ENCODE assay signal across 8 cellular contexts in genomic region chr11:71453911-71454304, GRCh38. TPM values are rescaled to one million over a fixed set of nuclear protein-coding genes. Genes with fewer than 3 reads are reported as not detected.
DNase-seq lines count a peak whose midpoint lies in the region; ATAC-seq and TF ChIP-seq lines count a peak whose summit lies in the region.

No MANE protein-coding gene starts in this region.

- H3K27me3 ChIP-seq in OCI-LY3 (ENCODE audit: low read depth, low read length) = no peaks in the 10 kb centered on the region

- H3K4me3 Mint-ChIP-seq in Calu3 (ENCODE audit: low read depth, unreplicated experiment) = peak overlapping the region; percentile 96
- H3K4me3 Mint-ChIP-seq in osteocyte (ENCODE audit: unreplicated experiment) = peak overlapping the region; percentile 85

- H3K9me3 Mint-ChIP-seq in Calu3 (ENCODE audit: low read depth, unreplicated experiment) (no peaks in the 10 kb centered on the region), osteocyte (ENCODE audit: unreplicated experiment) (no peaks in the 10 kb centered on the region)

- H3K27ac Mint-ChIP-seq in Calu3 (ENCODE audit: unreplicated experiment) = no peak overlapping the region
- H3K27ac Mint-ChIP-seq in osteocyte (ENCODE audit: unreplicated experiment) = peak overlapping the region; percentile 70

- TF ChIP-seq CTCF in Calu3 (IDR thresholded peaks at IDR 0.05; ENCODE audit: unreplicated experiment) = no peak
- no peak for TF ChIP-seq CTCF in OCI-LY3 (IDR thresholded peaks at IDR 0.05; ENCODE audit: low read depth, low read length)
- no peak for TF ChIP-seq CTCF in osteocyte (IDR thresholded peaks at IDR 0.05)

- no peak for ATAC-seq in HG03432 (IDR thresholded peaks at IDR 0.05; ENCODE audit: unreplicated experiment)

- DNase-seq in Calu3 (no peak), epithelial cell of prostate (ENCODE audit: low read depth, low spot score) (no peak), osteocyte (ENCODE audit: extremely low spot score, unreplicated experiment) (no peak), Ammon's horn (ENCODE audit: low spot score) (no peak), NCI-H1930 (lab: John Stamatoyannopoulos, UW) (no peak), GM03348 (ENCODE audit: low spot score) (no peak)

- H3K9me3 ChIP-seq in OCI-LY3 (ENCODE audit: insufficient read depth, low read length) = no peaks in the 10 kb centered on the region

- H2AFZ ChIP-seq in OCI-LY3 (ENCODE audit: low read depth, low read length) = no peak overlapping the region

- peaks cover 22% of the 10 kb centered on the region for H3K4me1 ChIP-seq in OCI-LY3 (ENCODE audit: low read length)

- CTCF ChIA-PET in Calu3 (lab: Charles Lee) = no interaction called here

- H3K9ac ChIP-seq in OCI-LY3 (ENCODE audit: low read length) = peak overlapping the region; percentile 86

- H3K27me3 Mint-ChIP-seq in Calu3 (ENCODE audit: unreplicated experiment) (no peaks in the 10 kb centered on the region), osteocyte (ENCODE audit: unreplicated experiment) (no peaks in the 10 kb centered on the region)

- H3K79me2 ChIP-seq in OCI-LY3 (ENCODE audit: low read length) = peaks cover 32% of the 10 kb centered on the region

- H3K36me3 Mint-ChIP-seq in Calu3 (ENCODE audit: insufficient read depth, unreplicated experiment) (peaks cover 56% of the 10 kb centered on the region), osteocyte (ENCODE audit: unreplicated experiment) (peaks cover 23% of the 10 kb centered on the region)

- intact Hi-C loops in Calu3 (cut with micrococcal nuclease; ENCODE audit: unreplicated experiment) = no loop called here

- peaks cover 42% of the 10 kb centered on the region for H3K36me3 ChIP-seq in OCI-LY3 (replicated peaks; ENCODE audit: low read depth, low read length)

- H3K4me2 ChIP-seq in OCI-LY3 (ENCODE audit: low read length) = peak overlapping the region; percentile 85

- H3K4me1 Mint-ChIP-seq in Calu3 (ENCODE audit: low read depth, unreplicated experiment) (peaks cover 28% of the 10 kb centered on the region), osteocyte (ENCODE audit: unreplicated experiment) (peaks cover 29% of the 10 kb centered on the region)

- H3K27ac ChIP-seq in OCI-LY3 (ENCODE audit: low read length) (no peak overlapping the region), epithelial cell of prostate (peak overlapping the region; percentile 57)

- 0 out of 2 replicates have a peak, but pooled peaks cover 11% of the 10 kb centered on the region for H4K20me1 ChIP-seq in OCI-LY3 (ENCODE audit: insufficient read depth, low read length)

- BruUV-seq in Calu3 (replicated peaks; lab: Mats Ljungman, UMichigan) = no TSS peak

- peak overlapping the region; percentile 92 for H3K4me3 ChIP-seq in OCI-LY3 (ENCODE audit: low read length)

RNA-seq across cellular contexts. Expression of gene NADSYN1, which starts 0.9 kb away (rescaled TPM):
- total RNA-seq in Calu3 (2022) (79.7 and 91.1 TPM in 2 replicates), osteocyte (51.0 and 55.4 TPM in 2 replicates)

RNA-seq across cellular contexts. Expression of gene DHCR7, which starts 5.7 kb away (rescaled TPM):
- total RNA-seq in Calu3 (2022) (185 and 211 TPM in 2 replicates), osteocyte (29.8 and 30.2 TPM in 2 replicates)
